Comparison of ENCODE assay signal across 27 cellular contexts in the genomic region with DNA sequence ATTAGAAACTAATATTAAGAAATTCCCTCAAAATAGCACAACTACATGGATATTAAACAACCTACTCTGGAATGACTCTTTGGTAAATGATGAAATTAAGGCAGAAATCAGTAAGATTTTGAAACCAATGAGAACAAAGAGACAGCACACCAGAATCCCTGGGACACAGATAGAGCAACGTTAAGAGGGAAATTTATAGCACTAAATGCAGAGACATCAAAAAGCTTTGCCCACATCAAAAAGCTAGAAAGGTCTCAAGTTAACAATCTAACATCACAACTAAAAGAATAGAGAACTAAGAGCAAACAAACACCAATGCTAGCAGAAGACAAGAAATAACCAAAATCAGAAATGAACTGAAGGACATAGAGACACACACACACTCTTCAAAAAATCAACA.
"Had no signal": no experiment of that assay in that cellular context is flagged by ENCODE, and none has a peak within 500 bp of the region (broad histone marks: within the 10 kb centered on the region; RNA-seq: fewer than 3 reads in every experiment).

No MANE protein-coding gene starts in this region.

- H3K4me3 ChIP-seq: stomach, suprapubic skin, testis, thoracic aorta, thyroid gland, tibial artery, tibial nerve, transverse colon, upper lobe of left lung, upper lobe of right lung, uterus, vagina had no signal

- H3K27me3 ChIP-seq: stomach, suprapubic skin, testis, thyroid gland, tibial nerve, transverse colon, upper lobe of left lung, upper lobe of right lung, uterus, vagina had no signal

- H3K36me3 ChIP-seq: stomach, suprapubic skin, thoracic aorta, thyroid gland, tibial artery, tibial nerve, transverse colon, upper lobe of left lung, upper lobe of right lung, uterus, vagina had no signal

- H3K27ac ChIP-seq: stomach, suprapubic skin, testis, thoracic aorta, thyroid gland, tibial artery, tibial nerve, transverse colon, upper lobe of left lung, upper lobe of right lung, uterus, vagina had no signal

- H3K9me3 ChIP-seq: suprapubic skin, testis, thoracic aorta, thyroid gland, tibial artery, upper lobe of right lung, uterus, vagina had no signal

- H3K4me1 ChIP-seq: stomach, suprapubic skin, testis, thyroid gland, tibial artery, tibial nerve, transverse colon, upper lobe of left lung, upper lobe of right lung, uterus, vagina had no signal

- ATAC-seq: stimulated activated effector memory CD8-positive, alpha-beta T cell treated with anti-CD3 and anti-CD28 coated beads, Interleukin-12 subunit alpha, Interleukin-12 subunit beta, amount 100 ng/mL, for 72 hours; stimulated activated memory B cell treated with anti-CD40 and anti-IgM and Interleukin-4, amounts not matched to agents 10 μg/mL and 1 μg/mL and 100 μg/mL, for 72 hours; stimulated activated naive B cell treated with anti-CD40 and anti-IgM and Interleukin-4, amounts not matched to agents 10 μg/mL and 1 μg/mL and 100 μg/mL, for 72 hours; stimulated activated naive CD8-positive, alpha-beta T cell treated with anti-CD3 and anti-CD28 coated beads, Interleukin-15, amount 100 ng/mL, for 72 hours; stimulated activated naive CD8-positive, alpha-beta T cell treated with anti-CD3 and anti-CD28 coated beads, Interleukin-15, Interleukin-2, amounts not matched to agents 100 U/mL and 50 U/mL, for 24 hours; upper lobe of right lung had no signal

- DNase-seq: stimulated activated CD4-positive, alpha-beta T cell treated with anti-CD3 and anti-CD28 coated beads, Interleukin-2, amount 100 ng/mL, for 48 hours; stimulated activated CD4-positive, alpha-beta T cell treated with anti-CD3 and anti-CD28 coated beads, Interleukin-4, amount 100 ng/mL, for 1 hour; stimulated activated CD4-positive, alpha-beta T cell treated with anti-CD3 and anti-CD28 coated beads, Interleukin-4, amount 100 ng/mL, for 24 hours; stimulated activated CD4-positive, alpha-beta T cell treated with anti-CD3 and anti-CD28 coated beads, Interleukin-4, amount 100 ng/mL, for 4 hours; stimulated activated CD8-positive, alpha-beta memory T cell treated with anti-CD3 and anti-CD28 coated beads, Interleukin-4, amount 100 ng/mL, for 48 hours; stimulated activated naive B cell treated with anti-CD40 and anti-IgM and Interleukin-4, amounts not matched to agents 10 μg/mL and 1 μg/mL and 100 μg/mL, for 72 hours; stimulated activated naive CD4-positive, alpha-beta T cell; stimulated activated naive CD4-positive, alpha-beta T cell treated with Interleukin-2 at 50 U/mL for 16 hours; stimulated activated naive CD8-positive, alpha-beta T cell treated with anti-CD3 and anti-CD28 coated beads, Interleukin-15, amount 100 ng/mL, for 72 hours; stimulated activated naive CD8-positive, alpha-beta T cell treated with anti-CD3 and anti-CD28 coated beads, Interleukin-15, Interleukin-2, amounts not matched to agents 100 U/mL and 50 U/mL, for 24 hours; stomach; substantia nigra; testis; thyroid gland; tibial artery; transverse colon; trophoblast cell; upper lobe of left lung; upper lobe of right lung; uterus had no signal

- FAIRE-seq: urothelium cell line had no signal
